In genomic region chr13:110869231-110869804, GRCh38 we compare ENCODE assay signal across 1 cellular context.
TF ChIP-seq lines count a peak whose summit lies in the region.

No MANE protein-coding gene starts in this region.

TF ChIP-seq in K562, 482 proteins besides CTCF, POLR2A, EP300 and RAD21 (continued from another document and continues in another):
- peak in 2 of 3 experiments; percentile 83 to 97; a peak in 4 of 6 replicates for TF ChIP-seq ZBTB11 (CRISPR knock-in tag; IDR thresholded peaks at IDR 0.05)
- no peak for TF ChIP-seq MYBL2 (IDR thresholded peaks at IDR 0.05; ENCODE audit: low read depth)
- no peak for TF ChIP-seq MYBL2 (CRISPR knock-in tag; IDR thresholded peaks at IDR 0.05; ENCODE audit: borderline replicate concordance)
- TF ChIP-seq POLR2H (tag; IDR thresholded peaks at IDR 0.05; ENCODE audit: low read depth): 0 out of 2 replicates have a peak, but pooled peaks have one; percentile 15
- TF ChIP-seq SETDB1 (IDR thresholded peaks at IDR 0.05; ENCODE audit: low read length): no peak
- TF ChIP-seq MAX (CRISPR knock-in tag; IDR thresholded peaks at IDR 0.05): peak; percentile 54; the same call in 1 of the 2 replicates
- TF ChIP-seq MCM7 (IDR thresholded peaks at IDR 0.05): no peak
- no peak for TF ChIP-seq POLR3G (IDR thresholded peaks at IDR 0.05; ENCODE audit: extremely low read depth, insufficient read length, insufficient replicate concordance)
- peak; percentile 13; the same call in 1 of the 2 replicates for TF ChIP-seq TFE3 (CRISPR knock-in tag; IDR thresholded peaks at IDR 0.05)
- no peak for TF ChIP-seq ZBTB5 (IDR thresholded peaks at IDR 0.05)
- no peak for TF ChIP-seq TAL1 (IDR thresholded peaks at IDR 0.05)
- TF ChIP-seq TBP (optimal IDR thresholded peaks at IDR 0.05; ENCODE audit: low read depth, low read length): peak; percentile 47
- TF ChIP-seq NRF1 (conservative IDR thresholded peaks at IDR 0.05 in 1 of 2, IDR thresholded peaks at IDR 0.05 in 1 of 2): peak; percentile 34 to 53; a peak in 2 of 4 replicates
- TF ChIP-seq ZNF311 (CRISPR knock-in tag; IDR thresholded peaks at IDR 0.05): no peak
- TF ChIP-seq STAT5A (IDR thresholded peaks at IDR 0.05; ENCODE audit: borderline replicate concordance, low read length): no peak
- peak; percentile 85 for TF ChIP-seq FOXP4 (CRISPR knock-in tag; IDR thresholded peaks at IDR 0.05; ENCODE audit: borderline replicate concordance)
- no peak for TF ChIP-seq MBD2 (IDR thresholded peaks at IDR 0.05; ENCODE audit: borderline replicate concordance, low read depth)
- no peak for TF ChIP-seq PRDM10 (IDR thresholded peaks at IDR 0.05; ENCODE audit: partially characterized antibody)
- TF ChIP-seq FOXP1 (CRISPR knock-in tag; IDR thresholded peaks at IDR 0.05): no peak; the same call in 1 of the 2 replicates
- no peak for TF ChIP-seq CBFA2T3 (IDR thresholded peaks at IDR 0.05)
- no peak for TF ChIP-seq FOXO4 (CRISPR knock-in tag; IDR thresholded peaks at IDR 0.05)
- TF ChIP-seq ZNF592 (IDR thresholded peaks at IDR 0.05): peak; percentile 15; the same call in 1 of the 2 replicates
- TF ChIP-seq RAD51 (IDR thresholded peaks at IDR 0.05; ENCODE audit: borderline replicate concordance, low read depth): peak; percentile 53; the same call in 1 of the 2 replicates
- TF ChIP-seq GTF2B (IDR thresholded peaks at IDR 0.05; ENCODE audit: extremely low read depth, insufficient read length): no peak
- no peak for TF ChIP-seq ZNF124 (CRISPR knock-in tag; IDR thresholded peaks at IDR 0.05)
- TF ChIP-seq CHAMP1 (IDR thresholded peaks at IDR 0.05): no peak
- TF ChIP-seq TOE1 (IDR thresholded peaks at IDR 0.05; ENCODE audit: borderline replicate concordance): peak; percentile 25; the same call in 1 of the 2 replicates
- TF ChIP-seq TOE1 (CRISPR knock-in tag; IDR thresholded peaks at IDR 0.05; ENCODE audit: borderline replicate concordance, low read depth): no peak
- 0 out of 2 replicates have a peak, but pooled peaks have one; percentile 9 for TF ChIP-seq CBX5 (IDR thresholded peaks at IDR 0.05; ENCODE audit: borderline replicate concordance, low read depth)
- TF ChIP-seq ZNF165 (CRISPR knock-in tag; IDR thresholded peaks at IDR 0.05; ENCODE audit: borderline replicate concordance): no peak
- TF ChIP-seq FOXK2 (conservative IDR thresholded peaks at IDR 0.05 in 1 of 2, IDR thresholded peaks at IDR 0.05 in 1 of 2; ENCODE audit: low read depth in 2 of 2): no peak
- TF ChIP-seq TEAD1 (CRISPR knock-in tag; IDR thresholded peaks at IDR 0.05): no peak; a peak in 1 of 4 replicates
- peak; percentile 66; the same call in 1 of the 2 replicates for TF ChIP-seq ZNF584 (CRISPR knock-in tag; IDR thresholded peaks at IDR 0.05; ENCODE audit: low read depth)
- peak; percentile 6; the same call in 1 of the 2 replicates for TF ChIP-seq ZNF143 (CRISPR knock-in tag; IDR thresholded peaks at IDR 0.05)
